ENCODE assay signal across 14 cellular contexts in the genomic region with DNA sequence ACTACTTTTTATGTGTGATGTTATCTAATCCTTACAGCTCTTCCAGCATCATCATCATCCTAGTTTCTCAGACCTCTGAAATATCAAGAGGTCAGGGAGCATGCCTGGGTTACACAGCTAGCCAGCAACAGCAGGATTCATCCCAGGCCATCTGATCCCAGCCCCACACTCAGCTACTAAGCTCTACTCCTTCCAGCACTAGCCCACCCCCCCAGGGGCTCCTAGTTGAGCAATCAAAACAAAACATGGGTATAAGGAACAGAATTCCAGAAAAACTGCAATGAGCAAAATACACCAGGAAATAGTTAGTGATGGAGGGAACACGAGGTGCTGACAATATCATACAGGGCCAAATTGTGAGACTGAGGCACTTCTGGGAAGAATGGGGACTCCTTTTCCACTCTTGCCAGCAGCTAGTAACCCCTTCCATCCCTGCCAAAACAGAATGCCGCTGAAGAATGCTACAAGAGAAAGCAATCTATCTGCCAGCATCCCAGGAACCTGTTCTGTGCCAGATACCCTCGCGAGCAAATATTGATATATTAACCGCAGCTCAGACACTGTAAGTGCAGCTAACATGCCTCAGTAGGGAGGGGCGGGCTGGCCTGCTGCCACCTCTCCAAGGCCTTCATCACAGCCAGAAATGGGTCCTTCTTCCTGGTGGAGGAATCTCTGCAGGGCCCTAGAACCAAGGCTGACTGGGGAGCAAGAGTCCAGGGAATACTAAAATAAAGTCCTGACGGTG.
DNase-seq lines count a peak whose midpoint lies in the region; ATAC-seq and TF ChIP-seq lines count a peak whose summit lies in the region.
"Had no signal": no experiment of that assay in that cellular context is flagged by ENCODE, and none has a peak within 500 bp of the region (broad histone marks: within the 10 kb centered on the region; RNA-seq: fewer than 3 reads in every experiment).

No MANE protein-coding gene starts in this region.

- WGBS in hepatocyte (ENCODE audit: low lambda C conversion rate, missing lambda C conversion rate), result 72% methylated on average over 7 of the region's 7 CpGs

- POLR2A ChIA-PET in activated CD4-positive, alpha-beta T cell treated with anti-CD3 and anti-CD28 coated beads, Interleukin-2, amount 10 ng/mL, durations not matched to agents 7 days and 5 days (lab: Charles Lee), result no interaction called here

- no peaks in the 10 kb centered on the region for H3K27me3 ChIP-seq in colonic mucosa
- no peaks in the 10 kb centered on the region for H3K27me3 ChIP-seq in upper lobe of right lung
- no peaks in the 10 kb centered on the region for H3K27me3 ChIP-seq in hepatocyte

- H3K4me3 ChIP-seq in colonic mucosa, result no peak overlapping the region
- no peak overlapping the region for H3K4me3 ChIP-seq in upper lobe of right lung
- H3K4me3 ChIP-seq in hepatocyte, result no peak overlapping the region
- H3K4me3 ChIP-seq: smooth muscle cell had no signal

- ATAC-seq in upper lobe of right lung (peak; percentile 85), HG03139 (IDR thresholded peaks at IDR 0.05; ENCODE audit: unreplicated experiment) (no peak), GM18498 (IDR thresholded peaks at IDR 0.05; ENCODE audit: unreplicated experiment) (no peak)
- ATAC-seq: activated CD8-positive, alpha-beta T cell treated with anti-CD3 and anti-CD28 coated beads, Interleukin-2, amount 10 ng/mL, durations not matched to agents 7 days and 5 days; HCT116 had no signal

- no peaks in the 10 kb centered on the region for H3K36me3 Mint-ChIP-seq in activated CD4-positive, alpha-beta T cell treated with anti-CD3 and anti-CD28 coated beads, Interleukin-2, amount 10 ng/mL, durations not matched to agents 7 days and 5 days (ENCODE audit: low read depth)
- no peaks in the 10 kb centered on the region for H3K36me3 Mint-ChIP-seq in mesothelial cell of epicardium

- H3K9me3 Mint-ChIP-seq in activated CD4-positive, alpha-beta T cell treated with anti-CD3 and anti-CD28 coated beads, Interleukin-2, amount 10 ng/mL, durations not matched to agents 7 days and 5 days, result no peaks in the 10 kb centered on the region
- no peaks in the 10 kb centered on the region for H3K9me3 Mint-ChIP-seq in mesothelial cell of epicardium

- H3K4me1 Mint-ChIP-seq in activated CD4-positive, alpha-beta T cell treated with anti-CD3 and anti-CD28 coated beads, Interleukin-2, amount 10 ng/mL, durations not matched to agents 7 days and 5 days, result no peaks in the 10 kb centered on the region
- peaks cover 32% of the 10 kb centered on the region for H3K4me1 Mint-ChIP-seq in mesothelial cell of epicardium

- H3K9ac ChIP-seq in colonic mucosa (ENCODE audit: low read depth in 2 of 2, low read length in 2 of 2), result no peak overlapping the region

- H4K20me1 ChIP-seq in hepatocyte (ENCODE audit: insufficient read depth, poor library complexity, severe bottlenecking), result no peaks in the 10 kb centered on the region

- DNase-seq in activated CD4-positive, alpha-beta T cell treated with anti-CD3 and anti-CD28 coated beads, Interleukin-2, amount 10 ng/mL, durations not matched to agents 7 days and 5 days, result no peak
- DNase-seq in activated CD4-positive, alpha-beta T cell treated with anti-CD3 and anti-CD28 coated beads for 48 hours, result no peak
- DNase-seq in colonic mucosa (peak; percentile 63), mesothelial cell of epicardium (ENCODE audit: low spot score in 2 of 2, unreplicated experiment in 2 of 2) (peak in 1 of 2 experiments; percentile 62), upper lobe of right lung (peak; percentile 89), hepatocyte (ENCODE audit: low spot score) (no peak)
- DNase-seq: activated CD8-positive, alpha-beta T cell treated with anti-CD3 and anti-CD28 coated beads, Interleukin-2, amount 10 ng/mL, durations not matched to agents 7 days and 5 days; DND-41; NCI-H524 treated with DMSO at 0.1 percent for 48 hours; trophoblast cell had no signal

- H3K9me3 ChIP-seq in colonic mucosa (no peaks in the 10 kb centered on the region), upper lobe of right lung (no peaks in the 10 kb centered on the region), hepatocyte (ENCODE audit: low read depth) (no peaks in the 10 kb centered on the region)

- H3K4me2 ChIP-seq in hepatocyte, result no peak overlapping the region
- H3K4me2 ChIP-seq: smooth muscle cell had no signal

- CTCF ChIA-PET in activated CD4-positive, alpha-beta T cell treated with anti-CD3 and anti-CD28 coated beads, Interleukin-2, amount 10 ng/mL, durations not matched to agents 7 days and 5 days (lab: Charles Lee), result interaction anchor here (0.6 kb wide), 1 partner anchor 111 kb away, joined by 3 read pairs; no protein-coding TSS in a partner anchor

- intact Hi-C loops in colonic mucosa (cut with DNase I) (no loop called here), upper lobe of right lung (cut with DNase I) (no loop called here)

- H2AFZ ChIP-seq in hepatocyte, result no peak overlapping the region

- H3K27ac ChIP-seq in colonic mucosa, result no peak overlapping the region
- no peak overlapping the region for H3K27ac ChIP-seq in upper lobe of right lung
- H3K27ac ChIP-seq in hepatocyte, result no peak overlapping the region

- no peak overlapping the region for H3K4me3 Mint-ChIP-seq in activated CD4-positive, alpha-beta T cell treated with anti-CD3 and anti-CD28 coated beads, Interleukin-2, amount 10 ng/mL, durations not matched to agents 7 days and 5 days
- H3K4me3 Mint-ChIP-seq in mesothelial cell of epicardium, result no peak overlapping the region
- H3K4me3 Mint-ChIP-seq: activated CD8-positive, alpha-beta T cell treated with anti-CD3 and anti-CD28 coated beads, Interleukin-2, amount 10 ng/mL, durations not matched to agents 7 days and 5 days had no signal

- peak overlapping the region; percentile 57 for H3K27ac Mint-ChIP-seq in activated CD4-positive, alpha-beta T cell treated with anti-CD3 and anti-CD28 coated beads, Interleukin-2, amount 10 ng/mL, durations not matched to agents 7 days and 5 days
- H3K27ac Mint-ChIP-seq in mesothelial cell of epicardium, result peak overlapping the region; percentile 84
- H3K27ac Mint-ChIP-seq: activated CD8-positive, alpha-beta T cell treated with anti-CD3 and anti-CD28 coated beads, Interleukin-2, amount 10 ng/mL, durations not matched to agents 7 days and 5 days had no signal

- no peaks in the 10 kb centered on the region for H3K27me3 Mint-ChIP-seq in activated CD4-positive, alpha-beta T cell treated with anti-CD3 and anti-CD28 coated beads, Interleukin-2, amount 10 ng/mL, durations not matched to agents 7 days and 5 days
- no peaks in the 10 kb centered on the region for H3K27me3 Mint-ChIP-seq in mesothelial cell of epicardium (ENCODE audit: low read depth)

- H3K9me2 ChIP-seq in hepatocyte (replicated peaks; ENCODE audit: insufficient read depth), result no peaks in the 10 kb centered on the region

- H3K36me3 ChIP-seq in colonic mucosa, result no peaks in the 10 kb centered on the region
- no peaks in the 10 kb centered on the region for H3K36me3 ChIP-seq in upper lobe of right lung
- H3K36me3 ChIP-seq in hepatocyte (replicated peaks; ENCODE audit: insufficient read depth, low read depth), result no peaks in the 10 kb centered on the region

- TF ChIP-seq CTCF in colonic mucosa (IDR thresholded peaks at IDR 0.05) (no peak), mesothelial cell of epicardium (IDR thresholded peaks at IDR 0.05; ENCODE audit: unreplicated experiment) (no peak), upper lobe of right lung (IDR thresholded peaks at IDR 0.05) (no peak), hepatocyte (IDR thresholded peaks at IDR 0.05; ENCODE audit: poor library complexity) (no peak)

- H3K4me1 ChIP-seq in colonic mucosa (no peaks in the 10 kb centered on the region), upper lobe of right lung (peaks cover 8% of the 10 kb centered on the region), hepatocyte (ENCODE audit: insufficient read depth) (peaks cover 11% of the 10 kb centered on the region)

- H3K79me2 ChIP-seq in hepatocyte, result no peaks in the 10 kb centered on the region

Comparison
In these comparisons a context has a peak if more than half of its experiments do, and no peak if none do; other contexts are left out.
1. DNase-seq: peak in colonic mucosa (single experiment) and upper lobe of right lung (single experiment); none in activated CD4-positive, alpha-beta T cell treated with anti-CD3 and anti-CD28 coated beads, Interleukin-2, amount 10 ng/mL, durations not matched to agents 7 days and 5 days (single experiment), activated CD4-positive, alpha-beta T cell treated with anti-CD3 and anti-CD28 coated beads for 48 hours (single experiment) and hepatocyte (single experiment).